15 cellular contexts compared by ENCODE assay signal in the genomic region with DNA sequence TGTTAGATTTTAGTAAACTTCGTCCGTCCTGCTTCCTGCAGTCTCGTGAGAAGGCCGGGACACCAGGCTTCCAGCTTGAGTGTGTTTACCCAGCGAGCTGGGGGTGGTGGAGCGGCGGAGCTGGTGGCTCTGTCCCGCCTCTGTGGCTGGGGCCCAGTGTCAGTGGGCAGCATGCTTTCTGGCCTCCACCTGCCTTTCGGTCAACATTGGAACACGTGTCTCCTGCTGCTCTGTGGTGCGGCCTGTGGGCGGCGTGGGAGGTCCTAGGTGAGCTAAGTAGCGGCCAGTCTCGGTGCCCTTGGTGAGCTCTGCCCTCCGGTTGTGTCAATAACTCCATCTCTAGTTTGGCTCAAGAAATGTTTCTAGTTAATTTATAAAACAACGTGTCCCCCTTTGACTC.
A peak's percentile ranks its signal among the peaks of the same experiment; 100 is the strongest.
DNase-seq lines count a peak whose midpoint lies in the region; TF ChIP-seq lines count a peak whose summit lies in the region.
"Had no signal": no experiment of that assay in that cellular context is flagged by ENCODE, and none has a peak within 500 bp of the region (broad histone marks: within the 10 kb centered on the region; RNA-seq: fewer than 3 reads in every experiment).

No MANE protein-coding gene starts in this region.

- H2AK5ac ChIP-seq in trophoblast cell (ENCODE audit: low read length): peak overlapping the region; percentile 44

- no peaks in the 10 kb centered on the region for H3K27me3 ChIP-seq in trophoblast cell (ENCODE audit: insufficient read depth, low read length)
- no peaks in the 10 kb centered on the region for H3K27me3 ChIP-seq in smooth muscle cell (ENCODE audit: low read depth)
- H3K27me3 ChIP-seq: cardiac muscle cell, gastroesophageal sphincter, right atrium auricular region, vagina had no signal

- H2AFZ ChIP-seq in trophoblast cell (ENCODE audit: insufficient read depth, low read length, poor library complexity): no peak overlapping the region
- H2AFZ ChIP-seq in smooth muscle cell (ENCODE audit: low read depth): no peak overlapping the region

- peak overlapping the region; percentile 36 for H2BK120ac ChIP-seq in trophoblast cell (ENCODE audit: insufficient read depth, low read length, poor library complexity)

- TF ChIP-seq CTCF in epithelial cell of proximal tubule (conservative IDR thresholded peaks at IDR 0.05; ENCODE audit: low read depth, low read length): peak; percentile 47
- no peak for TF ChIP-seq CTCF in smooth muscle cell (IDR thresholded peaks at IDR 0.05; ENCODE audit: borderline replicate concordance, insufficient read depth, poor library complexity, severe bottlenecking)

- H4K12ac ChIP-seq in trophoblast cell (ENCODE audit: low read depth, low read length): no peak overlapping the region

- H3K9ac ChIP-seq in trophoblast cell (ENCODE audit: low read length) (no peak overlapping the region), smooth muscle cell (ENCODE audit: low read depth) (no peak overlapping the region)

- H3K79me2 ChIP-seq in trophoblast cell (ENCODE audit: control insufficient read depth, insufficient read depth, low read length, poor library complexity) (no peaks in the 10 kb centered on the region), smooth muscle cell (ENCODE audit: low read depth) (no peaks in the 10 kb centered on the region)

- no peak overlapping the region for H3K27ac ChIP-seq in trophoblast cell (ENCODE audit: low read depth, low read length)
- H3K27ac ChIP-seq in smooth muscle cell (ENCODE audit: low read depth): no peak overlapping the region
- H3K27ac ChIP-seq: cardiac muscle cell, gastroesophageal sphincter, right atrium auricular region, vagina had no signal

- no peak overlapping the region for H3K4ac ChIP-seq in trophoblast cell (ENCODE audit: low read depth, low read length)

- peak overlapping the region; percentile 32 for H2BK12ac ChIP-seq in trophoblast cell (ENCODE audit: low read length)

- no peak overlapping the region for H3K23ac ChIP-seq in trophoblast cell (ENCODE audit: low read length)

- H3K18ac ChIP-seq in trophoblast cell (ENCODE audit: low read length): no peak overlapping the region

- no CpG with 5 or more reads among the region's 17 CpGs for WGBS in trophoblast cell (ENCODE audit: extremely low coverage, insufficient coverage, insufficient read length)
- WGBS in smooth muscle cell (ENCODE audit: low lambda C conversion rate): 68% methylated on average over 17 of the region's 17 CpGs

- no peaks in the 10 kb centered on the region for H4K20me1 ChIP-seq in smooth muscle cell (ENCODE audit: low read depth)

- no peaks in the 10 kb centered on the region for H3K36me3 ChIP-seq in trophoblast cell (ENCODE audit: control insufficient read depth in 1 of 2, insufficient read depth in 2 of 2, low read length in 2 of 2)
- H3K36me3 ChIP-seq in smooth muscle cell (ENCODE audit: low read depth): no peaks in the 10 kb centered on the region
- H3K36me3 ChIP-seq: cardiac muscle cell, gastroesophageal sphincter, right atrium auricular region, vagina had no signal

- H3K9me3 ChIP-seq in trophoblast cell (ENCODE audit: insufficient read depth, low read depth, low read length) (peaks cover 4% of the 10 kb centered on the region), smooth muscle cell (replicated peaks; ENCODE audit: low read depth) (no peaks in the 10 kb centered on the region)
- H3K9me3 ChIP-seq: gastroesophageal sphincter, right atrium auricular region, vagina had no signal

- H3K79me1 ChIP-seq in trophoblast cell (ENCODE audit: low read length): peaks cover 14% of the 10 kb centered on the region

- H3K4me3 ChIP-seq in epithelial cell of proximal tubule (ENCODE audit: low read depth, low read length) (no peak overlapping the region), trophoblast cell (ENCODE audit: low read depth, low read length) (no peak overlapping the region), smooth muscle cell (no peak overlapping the region)
- H3K4me3 ChIP-seq: cardiac muscle cell, gastroesophageal sphincter, right atrium auricular region, vagina had no signal

- H3K4me2 ChIP-seq in trophoblast cell (ENCODE audit: low read length) (no peak overlapping the region), smooth muscle cell (no peak overlapping the region)

- H3K4me1 ChIP-seq in trophoblast cell (ENCODE audit: control insufficient read depth in 1 of 2, insufficient read depth in 2 of 2, low read length in 2 of 2) (peaks cover 4 to 6% of the 10 kb centered on the region in 2 experiments), smooth muscle cell (ENCODE audit: low read depth) (peaks cover 6% of the 10 kb centered on the region)

- DNase-seq in HuH-7.5 (ENCODE audit: low spot score) (peak; percentile 54), NCI-H69 (lab: John Stamatoyannopoulos, UW) (peak; percentile 86), epithelial cell of proximal tubule (ENCODE audit: low read depth) (no peak), trophoblast cell (no peak), NCI-H2227 treated with DMSO at 0.1 percent for 48 hours (lab: John Stamatoyannopoulos, UW) (no peak), smooth muscle cell (lab: John Stamatoyannopoulos, UW; ENCODE audit: unreplicated experiment) (no peak), HK-2 (ENCODE audit: unreplicated experiment) (no peak)
- DNase-seq: activated B cell treated with CpG ODN at 0.5 μM for 24 hours; activated naive CD4-positive, alpha-beta T cell treated with anti-CD3 and anti-CD28 coated beads for 36 hours; NCI-H1694; stimulated activated CD4-positive, alpha-beta T cell treated with anti-CD3 and anti-CD28 coated beads, Interleukin-4, amount 100 ng/mL, for 1 hour had no signal

- no peak overlapping the region for H2BK5ac ChIP-seq in trophoblast cell (ENCODE audit: low read depth, low read length, poor library complexity)

- peaks cover 6% of the 10 kb centered on the region for H3F3A ChIP-seq in smooth muscle cell (ENCODE audit: low read depth)

- H4K8ac ChIP-seq in trophoblast cell (ENCODE audit: low read depth, low read length): no peak overlapping the region

- H4K91ac ChIP-seq in trophoblast cell (ENCODE audit: low read depth, low read length): peak overlapping the region; percentile 72

- no peak overlapping the region for H3K14ac ChIP-seq in trophoblast cell (ENCODE audit: low read length)

Comparison
In these comparisons a context has a peak if more than half of its experiments do, and no peak if none do; other contexts are left out.
1. DNase-seq: peak in HuH-7.5 (single experiment) and NCI-H69 (single experiment); none in epithelial cell of proximal tubule (single experiment), trophoblast cell (0 of 2), NCI-H2227 treated with DMSO at 0.1 percent for 48 hours (single experiment), smooth muscle cell (single experiment) and HK-2 (single experiment).